Comparison of ENCODE assay signal across 8 cellular contexts in the genomic region with DNA sequence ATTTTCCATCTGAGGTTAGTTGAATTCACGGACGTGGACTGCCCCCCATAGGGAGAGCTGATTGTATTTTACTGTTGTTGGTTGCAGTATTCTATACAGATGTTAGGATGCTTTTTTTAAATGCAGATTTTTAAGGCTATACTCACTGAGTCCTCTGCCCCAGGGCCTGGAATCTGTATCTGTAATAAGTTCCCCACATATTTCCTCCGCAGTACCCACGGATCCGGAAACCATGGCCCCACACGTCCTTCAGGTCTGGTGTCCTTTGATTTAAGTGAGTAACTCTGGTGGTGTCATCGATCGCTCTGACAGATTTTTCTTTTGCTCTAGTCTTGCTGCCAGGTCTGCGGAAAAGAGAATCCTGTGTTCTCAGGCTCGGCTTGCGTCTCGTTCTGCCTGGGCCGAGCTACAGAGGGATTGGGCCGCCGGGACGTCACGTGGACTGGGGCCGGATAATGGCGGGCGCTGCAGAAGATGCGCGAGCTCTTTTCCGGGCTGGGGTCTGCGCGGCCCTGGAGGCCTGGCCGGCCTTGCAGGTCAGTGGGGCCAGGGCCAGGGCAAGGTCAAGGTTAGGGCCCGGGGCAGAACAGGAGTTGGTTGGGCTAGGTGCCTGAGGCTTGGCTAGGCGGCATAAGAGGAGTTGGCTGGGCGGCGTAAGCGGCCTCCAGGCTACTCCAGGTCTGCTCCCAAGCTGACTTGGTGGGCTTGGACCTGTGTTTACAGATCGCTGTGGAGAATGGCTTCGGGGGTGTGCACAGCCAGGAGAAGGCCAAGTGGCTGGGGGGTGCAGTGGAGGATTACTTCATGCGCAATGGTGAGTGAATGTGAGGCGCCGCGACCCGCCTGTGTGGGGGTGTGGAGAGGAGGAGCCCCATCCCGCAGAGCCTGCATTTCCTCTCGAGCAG. TPM values are rescaled to one million over a fixed set of nuclear protein-coding genes. Genes with fewer than 3 reads are reported as not detected.
DNase-seq lines count a peak whose midpoint lies in the region; ATAC-seq and TF ChIP-seq lines count a peak whose summit lies in the region.

A gene with protein sequence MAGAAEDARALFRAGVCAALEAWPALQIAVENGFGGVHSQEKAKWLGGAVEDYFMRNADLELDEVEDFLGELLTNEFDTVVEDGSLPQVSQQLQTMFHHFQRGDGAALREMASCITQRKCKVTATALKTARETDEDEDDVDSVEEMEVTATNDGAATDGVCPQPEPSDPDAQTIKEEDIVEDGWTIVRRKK (plus strand): TSS at position 438 of the 905 bp plus-strand sequence. CDS start 18 bp downstream, at position 456.

- H3K9me2 ChIP-seq in SK-N-SH, result no peaks in the 10 kb centered on the region

- peak; percentile 70 for TF ChIP-seq RAD21 in SK-N-SH (IDR thresholded peaks at IDR 0.05; ENCODE audit: low read length)

- peaks cover 27% of the 10 kb centered on the region for H3K4me1 Mint-ChIP-seq in activated naive CD4-positive, alpha-beta T cell treated with anti-CD3 and anti-CD28 coated beads, Interleukin-2, amount 50 U/mL, for 24 hours
- H3K4me1 Mint-ChIP-seq in osteocyte (ENCODE audit: unreplicated experiment), result peaks cover 10% of the 10 kb centered on the region

- H3K36me3 ChIP-seq in SK-N-SH (replicated peaks in 1 of 2; ENCODE audit: control insufficient read depth in 1 of 2, insufficient read depth in 2 of 2, low read length in 1 of 2), result peaks cover 3 to 14% of the 10 kb centered on the region in 2 experiments
- H3K36me3 ChIP-seq in thoracic aorta, result peaks cover 3% of the 10 kb centered on the region

- peak; percentile 23 for TF ChIP-seq CTCF in GM10248 (IDR thresholded peaks at IDR 0.05; ENCODE audit: control extremely low read depth, extremely low read depth, low read depth, missing control alignments)
- TF ChIP-seq CTCF in NB4 (IDR thresholded peaks at IDR 0.05; ENCODE audit: low read depth, low read length), result no peak
- peak; percentile 47 for TF ChIP-seq CTCF in SK-N-SH (IDR thresholded peaks at IDR 0.05)
- TF ChIP-seq CTCF in osteocyte (IDR thresholded peaks at IDR 0.05), result peak; percentile 53
- no peak for TF ChIP-seq CTCF in thoracic aorta (IDR thresholded peaks at IDR 0.05)

- peak within 1 kb of the TSS; percentile 84 for H3K9ac ChIP-seq in SK-N-SH

- H3K79me2 ChIP-seq in SK-N-SH (ENCODE audit: insufficient read depth), result peaks cover 35% of the 10 kb centered on the region

- peak within 1 kb of the TSS; percentile 86 for H3K27ac Mint-ChIP-seq in activated naive CD4-positive, alpha-beta T cell treated with anti-CD3 and anti-CD28 coated beads, Interleukin-2, amount 50 U/mL, for 24 hours
- H3K27ac Mint-ChIP-seq in osteocyte (ENCODE audit: unreplicated experiment), result peak within 1 kb of the TSS; percentile 87

- POLR2A ChIA-PET in GM10248 (lab: Yijun Ruan, JAX), result no interaction called here
- POLR2A ChIA-PET in SK-N-SH (lab: Yijun Ruan, JAX), result interaction anchor here (0.8 to 1.3 kb wide), 3 partner anchors 200 to 756 kb away, joined by 3 to 10 read pairs (median 3); a partner anchor contains a TSS

- DNase-seq in GM10248 (ENCODE audit: extremely low spot score) (peak; percentile 77), NB4 (ENCODE audit: low read depth) (peak; percentile 88), SK-N-SH (peak; percentile 82), glomerular visceral epithelial cell (ENCODE audit: extremely low spot score) (peak; percentile 80), osteocyte (ENCODE audit: extremely low spot score, unreplicated experiment) (peak; percentile 90), thoracic aorta (ENCODE audit: low spot score) (peak; percentile 47)

- H3K4me3 Mint-ChIP-seq in activated naive CD4-positive, alpha-beta T cell treated with anti-CD3 and anti-CD28 coated beads, Interleukin-2, amount 50 U/mL, for 24 hours, result peak within 1 kb of the TSS; percentile 94
- peak within 1 kb of the TSS; percentile 88 for H3K4me3 Mint-ChIP-seq in osteocyte (ENCODE audit: unreplicated experiment)

- H3K4me2 ChIP-seq in SK-N-SH, result peak within 1 kb of the TSS; percentile 89

- TF ChIP-seq POLR2A in NB4 (IDR thresholded peaks at IDR 0.05; ENCODE audit: extremely low read depth, insufficient read length), result peak; percentile 37

- TF ChIP-seq EP300 in SK-N-SH (IDR thresholded peaks at IDR 0.05; ENCODE audit: borderline replicate concordance in 1 of 2, low read depth in 1 of 2, low read length in 1 of 2), result no peak; a peak in 1 of 4 replicates

- no peaks in the 10 kb centered on the region for H3K9me3 Mint-ChIP-seq in activated naive CD4-positive, alpha-beta T cell treated with anti-CD3 and anti-CD28 coated beads, Interleukin-2, amount 50 U/mL, for 24 hours
- peaks cover 13% of the 10 kb centered on the region for H3K9me3 Mint-ChIP-seq in osteocyte (ENCODE audit: unreplicated experiment)

- H3K27me3 Mint-ChIP-seq in activated naive CD4-positive, alpha-beta T cell treated with anti-CD3 and anti-CD28 coated beads, Interleukin-2, amount 50 U/mL, for 24 hours, result no peaks in the 10 kb centered on the region
- no peaks in the 10 kb centered on the region for H3K27me3 Mint-ChIP-seq in osteocyte (ENCODE audit: unreplicated experiment)

- H3K9me3 ChIP-seq in SK-N-SH (no peaks in the 10 kb centered on the region), thoracic aorta (no peaks in the 10 kb centered on the region)

- H2AFZ ChIP-seq in SK-N-SH (ENCODE audit: low read depth), result peak within 1 kb of the TSS; percentile 84

- H3K36me3 Mint-ChIP-seq in activated naive CD4-positive, alpha-beta T cell treated with anti-CD3 and anti-CD28 coated beads, Interleukin-2, amount 50 U/mL, for 24 hours, result peaks cover 8% of the 10 kb centered on the region
- peaks cover 3% of the 10 kb centered on the region for H3K36me3 Mint-ChIP-seq in osteocyte (ENCODE audit: unreplicated experiment)

- H3F3A ChIP-seq in SK-N-SH (replicated peaks; ENCODE audit: insufficient read depth), result no peaks in the 10 kb centered on the region

- H3K4me1 ChIP-seq in SK-N-SH (ENCODE audit: control insufficient read depth in 1 of 2, insufficient read depth in 2 of 2, low read depth in 1 of 2, low read length in 1 of 2) (peaks cover 0 to 7% of the 10 kb centered on the region in 2 experiments; a peak in 2 of 4 replicates), thoracic aorta (ENCODE audit: control insufficient read depth in 1 of 2, low read depth in 2 of 2) (peaks cover 7 to 13% of the 10 kb centered on the region in 2 donors)

- WGBS in SK-N-SH (ENCODE audit: low lambda C conversion rate), result 4% methylated on average over 32 of the region's 40 CpGs

- no peaks in the 10 kb centered on the region for H4K20me1 ChIP-seq in SK-N-SH (ENCODE audit: insufficient read depth)

- H3K27ac ChIP-seq in SK-N-SH (ENCODE audit: low read depth in 2 of 2, low read length in 1 of 2), result peak within 1 kb of the TSS in 1 of 2 experiments; percentile 29; a peak in 2 of 4 replicates
- peak within 1 kb of the TSS; percentile 50 to 57 for H3K27ac ChIP-seq in thoracic aorta

- CTCF ChIA-PET in GM10248 (lab: Yijun Ruan, JAX) (no interaction called here), SK-N-SH (lab: Yijun Ruan, JAX) (interaction anchor here (0.6 to 2.8 kb wide), 5 partner anchors 12 to 397 kb away, joined by 3 to 7 read pairs (median 3); a partner anchor contains a TSS)

- H3K4me3 ChIP-seq in NB4 (ENCODE audit: low read depth, low read length), result peak within 1 kb of the TSS; percentile 96
- H3K4me3 ChIP-seq in SK-N-SH (ENCODE audit: low read depth in 2 of 2, low read length in 1 of 2), result peak within 1 kb of the TSS; percentile 78 to 97
- H3K4me3 ChIP-seq in thoracic aorta, result peak within 1 kb of the TSS; percentile 90

- ATAC-seq in HG02588 (IDR thresholded peaks at IDR 0.05; ENCODE audit: unreplicated experiment) (peak; percentile 99), thoracic aorta (ENCODE audit: insufficient number of reproducible peaks, low FRiP score, low read depth) (peak; percentile 98)

- no peaks in the 10 kb centered on the region; the same call in 1 of the 2 replicates for H3K27me3 ChIP-seq in SK-N-SH (ENCODE audit: insufficient read depth)
- no peaks in the 10 kb centered on the region for H3K27me3 ChIP-seq in thoracic aorta (replicated peaks; ENCODE audit: insufficient read depth)

TF ChIP-seq in SK-N-SH, 30 proteins besides CTCF, POLR2A, EP300 and RAD21 (continues in another document):
- TF ChIP-seq JUND (IDR thresholded peaks at IDR 0.05) (no peak), RCOR1 (IDR thresholded peaks at IDR 0.05; ENCODE audit: low read length) (no peak), ELF1 (IDR thresholded peaks at IDR 0.05) (peak; percentile 91), SMC3 (IDR thresholded peaks at IDR 0.05; ENCODE audit: low read depth, low read length) (peak; percentile 12; the same call in 1 of the 2 replicates), RXRA (IDR thresholded peaks at IDR 0.05; ENCODE audit: borderline replicate concordance, low read depth) (no peak), TAF1 (IDR thresholded peaks at IDR 0.05; ENCODE audit: borderline replicate concordance, low read depth, low read length) (peak; percentile 90), SIN3A (IDR thresholded peaks at IDR 0.05; ENCODE audit: borderline replicate concordance, low read depth, low read length) (no peak), TCF12 (IDR thresholded peaks at IDR 0.05) (0 out of 2 replicates have a peak, but pooled peaks have one; percentile 13), YY1 (IDR thresholded peaks at IDR 0.05; ENCODE audit: low read depth) (peak; percentile 96), MXI1 (IDR thresholded peaks at IDR 0.05; ENCODE audit: low read depth, low read length) (peak; percentile 49)
- TF ChIP-seq, protein P1, sequence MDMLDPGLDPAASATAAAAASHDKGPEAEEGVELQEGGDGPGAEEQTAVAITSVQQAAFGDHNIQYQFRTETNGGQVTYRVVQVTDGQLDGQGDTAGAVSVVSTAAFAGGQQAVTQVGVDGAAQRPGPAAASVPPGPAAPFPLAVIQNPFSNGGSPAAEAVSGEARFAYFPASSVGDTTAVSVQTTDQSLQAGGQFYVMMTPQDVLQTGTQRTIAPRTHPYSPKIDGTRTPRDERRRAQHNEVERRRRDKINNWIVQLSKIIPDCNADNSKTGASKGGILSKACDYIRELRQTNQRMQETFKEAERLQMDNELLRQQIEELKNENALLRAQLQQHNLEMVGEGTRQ (IDR thresholded peaks at IDR 0.05; ENCODE audit: borderline replicate concordance, low read depth, low read length), result peak; percentile 75; the same call in 1 of the 2 replicates
- TF ChIP-seq, protein P2, sequence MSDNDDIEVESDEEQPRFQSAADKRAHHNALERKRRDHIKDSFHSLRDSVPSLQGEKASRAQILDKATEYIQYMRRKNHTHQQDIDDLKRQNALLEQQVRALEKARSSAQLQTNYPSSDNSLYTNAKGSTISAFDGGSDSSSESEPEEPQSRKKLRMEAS (IDR thresholded peaks at IDR 0.05; ENCODE audit: low read depth), result peak; percentile 77

RNA-seq across cellular contexts. Expression of the gene that starts here (rescaled TPM):
- 23.7 and 32.8 TPM in 2 replicates for polyA plus RNA-seq in SK-N-SH (2012; rRNA removed)
- 37.7 and 44.8 TPM in 2 replicates for polyA plus RNA-seq in SK-N-SH (2012; cell fraction: cytosol; rRNA removed)
- polyA plus RNA-seq in SK-N-SH (2012; cell fraction: nucleus; rRNA removed), result 14.6 and 16.1 TPM in 2 replicates
- 25.2 and 29.1 TPM in 2 replicates for total RNA-seq in osteocyte
- total RNA-seq in thoracic aorta, result 10 to 100 TPM; 24.8 to 30.1 TPM

Comparison
In these comparisons a context has a peak if more than half of its experiments do, and no peak if none do; other contexts are left out.
1. CTCF ChIP-seq: peak in GM10248 (single experiment), SK-N-SH (single experiment) and osteocyte (single experiment); none in NB4 (single experiment) and thoracic aorta (single experiment).
2. Peak in every context shown above with its lines, with median percentiles within 50 percentile points of each other: DNase-seq and H3K4me3 ChIP-seq.